Comparison of ENCODE assay signal across 15 cellular contexts in genomic region chr11:86719781-86720463, GRCh38. TPM values are rescaled to one million over a fixed set of nuclear protein-coding genes. Genes with fewer than 3 reads are reported as not detected.
A peak's percentile ranks its signal among the peaks of the same experiment; 100 is the strongest.
DNase-seq lines count a peak whose midpoint lies in the region; ATAC-seq, FAIRE-seq and TF ChIP-seq lines count a peak whose summit lies in the region.
"Had no signal": no experiment of that assay in that cellular context is flagged by ENCODE, and none has a peak within 500 bp of the region (broad histone marks: within the 10 kb centered on the region; RNA-seq: fewer than 3 reads in every experiment).

No MANE protein-coding gene starts in this region.

- DNase-seq in AG08396 (ENCODE audit: low spot score) = peak; percentile 61
- DNase-seq in mammary epithelial cell = peak; percentile 87
- DNase-seq in keratinocyte (ENCODE audit: low read depth, low spot score) = peak; percentile 93
- no peak for DNase-seq in activated CD8-positive, alpha-beta memory T cell treated with anti-CD3 and anti-CD28 coated beads, Interleukin-2, amount 50 U/mL, for 4 hours
- DNase-seq in NCI-H1105 (lab: John Stamatoyannopoulos, UW) = no peak
- DNase-seq in head of caudate nucleus = no peak
- DNase-seq: activated B cell treated with CpG ODN at 0.5 μM for 24 hours, colonic mucosa, NCI-H1930, Peyer's patch had no signal

- H2AFZ ChIP-seq in mammary epithelial cell (ENCODE audit: low read depth, low read length) (no peak overlapping the region), keratinocyte (ENCODE audit: control insufficient read depth, low read length) (no peak overlapping the region)

- no peak for TF ChIP-seq CTCF in mammary epithelial cell (conservative IDR thresholded peaks at IDR 0.05 in 1 of 2, IDR thresholded peaks at IDR 0.05 in 1 of 2; ENCODE audit: extremely low read depth in 1 of 2, insufficient read depth in 1 of 2, low read depth in 1 of 2, low read length in 2 of 2)
- TF ChIP-seq CTCF in keratinocyte (optimal IDR thresholded peaks at IDR 0.05 in 1 of 3, IDR thresholded peaks at IDR 0.05 in 1 of 3, conservative IDR thresholded peaks at IDR 0.05 in 1 of 3; ENCODE audit: extremely low read depth in 1 of 3, insufficient read depth in 2 of 3, low read length in 3 of 3) = no peak

- no peak overlapping the region for H3K9ac ChIP-seq in mammary epithelial cell (ENCODE audit: insufficient read depth, low read length)
- H3K9ac ChIP-seq in keratinocyte (ENCODE audit: control insufficient read depth, extremely low read depth, insufficient read depth, low read length) = no peak overlapping the region

- H3K4me3 ChIP-seq in mammary epithelial cell (replicated peaks in 1 of 3; ENCODE audit: insufficient read depth in 1 of 3, low read depth in 2 of 3, low read length in 3 of 3) (no peak overlapping the region), keratinocyte (ENCODE audit: control insufficient read depth in 2 of 3, extremely low read depth in 1 of 3, insufficient read depth in 2 of 3, low read depth in 1 of 3, low read length in 3 of 3) (no peak overlapping the region)
- H3K4me3 ChIP-seq: colonic mucosa, Peyer's patch had no signal

- H3K36me3 ChIP-seq in mammary epithelial cell (ENCODE audit: insufficient read depth, low read length) (no peaks in the 10 kb centered on the region), keratinocyte (ENCODE audit: control insufficient read depth in 2 of 2, extremely low read depth in 1 of 2, insufficient read depth in 2 of 2, low read length in 2 of 2) (peaks cover 0 to 2% of the 10 kb centered on the region in 2 experiments)
- H3K36me3 ChIP-seq: colonic mucosa, Peyer's patch had no signal

- intact Hi-C loops in mammary epithelial cell (cut with micrococcal nuclease) = loop anchor here (2.0 to 5.0 kb wide), 2 partner anchors 82 to 87 kb away; partner anchors contain the start of gene PRSS23
- intact Hi-C loops in head of caudate nucleus (cut with DNase I) = no loop called here

- H3K9me3 ChIP-seq in mammary epithelial cell (replicated peaks; ENCODE audit: insufficient read depth, low read length) (no peaks in the 10 kb centered on the region), keratinocyte (ENCODE audit: control insufficient read depth, low read depth, low read length) (no peaks in the 10 kb centered on the region)
- H3K9me3 ChIP-seq: colonic mucosa, Peyer's patch had no signal

- BruUV-seq in mammary epithelial cell (replicated peaks; lab: Mats Ljungman, UMichigan) = no TSS peak

- TF ChIP-seq EP300 in Ishikawa (IDR thresholded peaks at IDR 0.05; ENCODE audit: borderline replicate concordance) = peak; percentile 92

- H3K9me1 ChIP-seq in keratinocyte (ENCODE audit: control insufficient read depth, extremely low read depth, insufficient read depth, low read length) = no peaks in the 10 kb centered on the region

- H3K27me3 ChIP-seq in mammary epithelial cell (ENCODE audit: insufficient read depth, low read length) (no peaks in the 10 kb centered on the region), keratinocyte (ENCODE audit: control insufficient read depth, extremely low read depth, insufficient read depth, low read length) (no peaks in the 10 kb centered on the region)
- H3K27me3 ChIP-seq: colonic mucosa, Peyer's patch had no signal

- H3K4me2 ChIP-seq in mammary epithelial cell (ENCODE audit: insufficient read depth, low read depth, low read length) = peak overlapping the region; percentile 49
- peak overlapping the region; percentile 59 for H3K4me2 ChIP-seq in keratinocyte (ENCODE audit: control insufficient read depth, extremely low read depth, insufficient read depth, low read depth, low read length)

- CTCF ChIA-PET in mammary epithelial cell (lab: Charles Lee; ENCODE audit: low non-redundant PET) = interaction anchor here (0.7 kb wide), 1 partner anchor 41 kb away, joined by 3 read pairs; no protein-coding TSS in a partner anchor

- FAIRE-seq in keratinocyte (lab: Jason Lieb, UNC) = peak; percentile 91

- no peak for ATAC-seq in GM19328 (IDR thresholded peaks at IDR 0.05; ENCODE audit: unreplicated experiment)
- ATAC-seq: activated T-helper 17 cell treated with anti-CD3 and anti-CD28 coated beads, Interleukin-2, amount 50 U/mL, for 72 hours; stimulated activated memory B cell treated with anti-CD40 and anti-IgM and Interleukin-4, amounts not matched to agents 10 μg/mL and 1 μg/mL and 100 μg/mL, for 72 hours had no signal

- H3K27ac ChIP-seq in mammary epithelial cell (ENCODE audit: insufficient read depth, low read depth, low read length) = peak overlapping the region; percentile 33
- peak overlapping the region; percentile 32 for H3K27ac ChIP-seq in keratinocyte (ENCODE audit: control insufficient read depth, insufficient read depth, low read length)
- H3K27ac ChIP-seq: C4-2B, colonic mucosa, Peyer's patch had no signal

- dilution Hi-C loops in mammary epithelial cell (cut with HindIII; ENCODE audit: low sequenced_read_pairs) = no loop called here
- dilution Hi-C loops in keratinocyte (cut with MboI; ENCODE audit: extremely low pct_ligation_motif_present, low sequenced_read_pairs) = no loop called here

- in situ Hi-C loops in mammary epithelial cell (cut with MboI; ENCODE audit: low sequenced_read_pairs in 2 of 2) = no loop called here

- H4K20me1 ChIP-seq in mammary epithelial cell (ENCODE audit: insufficient read depth, low read length) (no peaks in the 10 kb centered on the region), keratinocyte (ENCODE audit: control insufficient read depth, extremely low read depth, insufficient read depth, low read length) (no peaks in the 10 kb centered on the region)

- WGBS in mammary epithelial cell (ENCODE audit: low coverage, missing lambda C conversion rate) = 0% methylated on average over 1 of the region's 1 CpG

- no peak; the same call in 1 of the 2 replicates for TF ChIP-seq RAD21 in Ishikawa (IDR thresholded peaks at IDR 0.05; ENCODE audit: low read depth)

- H3K4me1 ChIP-seq in mammary epithelial cell (ENCODE audit: insufficient read depth, low read length) = peaks cover 57% of the 10 kb centered on the region
- peaks cover 54% of the 10 kb centered on the region for H3K4me1 ChIP-seq in keratinocyte (ENCODE audit: control insufficient read depth, extremely low read depth, insufficient read depth, low read length)
- H3K4me1 ChIP-seq: colonic mucosa, Peyer's patch had no signal

- H3K79me2 ChIP-seq in mammary epithelial cell (ENCODE audit: insufficient read depth, low read length) (no peaks in the 10 kb centered on the region), keratinocyte (ENCODE audit: control insufficient read depth, insufficient read depth, low read length) (no peaks in the 10 kb centered on the region)

TF ChIP-seq in Ishikawa, 13 proteins besides CTCF, POLR2A, EP300 and RAD21 (continues in another document):
- TF ChIP-seq MAX (IDR thresholded peaks at IDR 0.05) (peak; percentile 21; the same call in 1 of the 2 replicates), NFIC (IDR thresholded peaks at IDR 0.05) (peak; percentile 80), FOXM1 (IDR thresholded peaks at IDR 0.05; ENCODE audit: borderline replicate concordance, low read depth) (peak; percentile 89; the same call in 1 of the 2 replicates), TCF12 (IDR thresholded peaks at IDR 0.05; ENCODE audit: low read depth) (peak; percentile 86), TEAD4 (IDR thresholded peaks at IDR 0.05) (peak; percentile 94), TAF1 (IDR thresholded peaks at IDR 0.05; ENCODE audit: low read depth) (no peak), REST (IDR thresholded peaks at IDR 0.05; ENCODE audit: low read depth) (no peak), ZBTB7A (IDR thresholded peaks at IDR 0.05; ENCODE audit: low read depth) (no peak), CREB1 (IDR thresholded peaks at IDR 0.05; ENCODE audit: low read depth) (no peak), CEBPB (IDR thresholded peaks at IDR 0.05) (no peak), YY1 (IDR thresholded peaks at IDR 0.05; ENCODE audit: low read depth) (no peak)

RNA-seq across cellular contexts. Expression of gene ME3, which starts 47.5 kb away (rescaled TPM):
- 10 to 100 TPM in 1 of 2 donors, not detected in 1; 11.2 TPM for total RNA-seq in mammary epithelial cell
- polyA plus RNA-seq in mammary epithelial cell (1.4 TPM), keratinocyte (1.0 to 1.6 TPM (median 1.1 TPM) in 3 replicates)
- polyA minus RNA-seq in mammary epithelial cell (not detected), keratinocyte (1.6 to 7.9 TPM (median 4.8 TPM) in 3 replicates)
- 0.39 TPM for polyA plus RNA-seq in keratinocyte (2011; ENCODE audit: low read depth)
- polyA plus RNA-seq in keratinocyte (2011; cell fraction: cytosol; rRNA removed) = 0.52 and 1.6 TPM in 2 replicates
- polyA plus RNA-seq in keratinocyte (2011; cell fraction: nucleus; rRNA removed) = 2.4 and 2.5 TPM in 2 replicates
- 0.85 and 1.3 TPM in 2 replicates for polyA plus RNA-seq in keratinocyte (2012; ENCODE audit: low replicate concordance)
- 1.2 TPM for polyA minus RNA-seq in keratinocyte (2011; cell fraction: cytosol; rRNA and poly(A)+ RNA removed)
- polyA minus RNA-seq in keratinocyte (2011; cell fraction: nucleus; rRNA and poly(A)+ RNA removed) = 2.8 and 4.0 TPM in 2 replicates

Comparison
In these comparisons a context has a peak if more than half of its experiments do, and no peak if none do; other contexts are left out.
1. DNase-seq: peak in AG08396 (single experiment), mammary epithelial cell (single experiment) and keratinocyte (single experiment); none in activated CD8-positive, alpha-beta memory T cell treated with anti-CD3 and anti-CD28 coated beads, Interleukin-2, amount 50 U/mL, for 4 hours (single experiment), NCI-H1105 (single experiment) and head of caudate nucleus (0 of 42).